Comparison of ENCODE assay signal across 8 cellular contexts in the genomic region with DNA sequence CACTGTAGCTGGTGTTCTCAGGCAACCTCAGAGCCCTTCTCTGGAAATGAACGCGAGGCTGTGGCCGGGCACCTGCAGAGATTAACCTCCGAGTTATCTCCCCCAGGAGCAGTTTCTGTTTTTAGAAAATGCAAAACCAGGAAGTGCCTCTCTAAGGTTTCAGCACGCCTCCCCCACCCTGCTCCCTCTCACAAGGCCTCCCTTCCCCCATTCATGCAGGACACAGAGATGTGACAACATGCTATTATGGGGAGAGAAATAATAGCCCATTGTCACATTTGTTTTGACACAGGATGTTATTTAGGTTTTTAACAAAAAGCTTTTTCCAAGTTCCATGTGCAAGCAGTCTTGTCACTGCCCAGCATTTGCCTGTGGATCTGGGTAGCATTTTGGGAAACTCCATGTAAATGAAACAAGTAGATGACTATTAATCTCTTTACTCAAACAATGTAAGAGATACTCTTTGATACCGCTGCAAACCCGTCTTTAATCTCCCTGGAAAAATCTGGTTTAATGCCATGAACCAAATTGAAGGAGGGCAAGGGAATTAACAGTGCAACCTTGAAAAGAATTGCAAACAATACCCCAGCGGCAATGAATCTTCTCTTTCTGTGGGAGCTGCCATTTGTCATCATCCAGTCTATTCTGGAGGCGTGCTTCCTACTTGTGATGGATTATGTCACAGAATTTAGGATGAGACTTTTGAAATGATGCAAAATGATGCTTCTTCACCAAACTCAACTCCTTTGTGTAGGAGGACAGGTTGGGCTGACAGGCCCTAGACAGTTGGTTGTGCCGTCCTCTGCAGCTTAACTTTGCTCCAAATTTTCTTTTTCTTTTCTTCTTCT.
DNase-seq lines count a peak whose midpoint lies in the region; ATAC-seq and TF ChIP-seq lines count a peak whose summit lies in the region.

No MANE protein-coding gene starts in this region.

- no peak overlapping the region for H3K4me2 ChIP-seq in PC-9

- ATAC-seq in HG02623 (IDR thresholded peaks at IDR 0.05; ENCODE audit: unreplicated experiment): peak; percentile 48

- H3F3A ChIP-seq in PC-9 (ENCODE audit: insufficient read depth, low read depth): no peaks in the 10 kb centered on the region

- intact Hi-C loops in PC-9 (cut with micrococcal nuclease; ENCODE audit: unreplicated experiment): no loop called here
- intact Hi-C loops in colonic mucosa (cut with DNase I): no loop called here

- peaks cover 4% of the 10 kb centered on the region for H3K27me3 Mint-ChIP-seq in activated CD4-positive, alpha-beta memory T cell treated with anti-CD3 and anti-CD28 coated beads, Interleukin-2, amount 10 ng/mL, durations not matched to agents 7 days and 5 days

- no peaks in the 10 kb centered on the region for H3K79me2 ChIP-seq in PC-9 (ENCODE audit: low read depth)

- peaks cover 80% of the 10 kb centered on the region for H3K27me3 ChIP-seq in PC-9 (ENCODE audit: insufficient read depth, low read depth)
- H3K27me3 ChIP-seq in colonic mucosa: no peaks in the 10 kb centered on the region

- CTCF ChIA-PET in activated CD4-positive, alpha-beta memory T cell treated with anti-CD3 and anti-CD28 coated beads, Interleukin-2, amount 10 ng/mL, durations not matched to agents 7 days and 5 days (lab: Charles Lee): interaction anchor here (0.6 to 1.8 kb wide), 5 partner anchors 8 to 116 kb away, joined by 3 to 7 read pairs (median 4); a partner anchor contains a TSS
- CTCF ChIA-PET in PC-9 (lab: Charles Lee): no interaction called here

- no peaks in the 10 kb centered on the region for H3K36me3 Mint-ChIP-seq in activated CD4-positive, alpha-beta memory T cell treated with anti-CD3 and anti-CD28 coated beads, Interleukin-2, amount 10 ng/mL, durations not matched to agents 7 days and 5 days (ENCODE audit: low read depth)

- peak overlapping the region; percentile 81 for H3K4me3 Mint-ChIP-seq in activated CD4-positive, alpha-beta memory T cell treated with anti-CD3 and anti-CD28 coated beads, Interleukin-2, amount 10 ng/mL, durations not matched to agents 7 days and 5 days

- DNase-seq in Ammon's horn (ENCODE audit: low spot score) (peak; percentile 85), iPS-NIHi11 (ENCODE audit: low spot score) (peak; percentile 46), superior temporal gyrus (ENCODE audit: extremely low spot score) (peak; percentile 90), PC-9 (no peak), colonic mucosa (no peak)
- peak; percentile 42 for DNase-seq in activated CD4-positive, alpha-beta memory T cell treated with anti-CD3 and anti-CD28 coated beads, Interleukin-2, amount 10 ng/mL, durations not matched to agents 7 days and 5 days
- DNase-seq in effector CD8-positive, alpha-beta T cell (lab: John Stamatoyannopoulos, UW): no peak

- H3K9me3 Mint-ChIP-seq in activated CD4-positive, alpha-beta memory T cell treated with anti-CD3 and anti-CD28 coated beads, Interleukin-2, amount 10 ng/mL, durations not matched to agents 7 days and 5 days: no peaks in the 10 kb centered on the region

- no peaks in the 10 kb centered on the region for H3K4me1 ChIP-seq in PC-9 (replicated peaks; ENCODE audit: insufficient read depth)
- H3K4me1 ChIP-seq in colonic mucosa: no peaks in the 10 kb centered on the region

- no peaks in the 10 kb centered on the region for H4K20me1 ChIP-seq in PC-9 (ENCODE audit: insufficient read depth)

- no peak for TF ChIP-seq CTCF in PC-9 (conservative IDR thresholded peaks at IDR 0.05)
- TF ChIP-seq CTCF in colonic mucosa (IDR thresholded peaks at IDR 0.05): no peak

- no peaks in the 10 kb centered on the region for H3K9me2 ChIP-seq in PC-9 (ENCODE audit: insufficient read depth)

- H3K27ac Mint-ChIP-seq in activated CD4-positive, alpha-beta memory T cell treated with anti-CD3 and anti-CD28 coated beads, Interleukin-2, amount 10 ng/mL, durations not matched to agents 7 days and 5 days: peak overlapping the region; percentile 66

- no peak overlapping the region for H3K9ac ChIP-seq in colonic mucosa (ENCODE audit: low read depth in 2 of 2, low read length in 2 of 2)

- POLR2A ChIA-PET in activated CD4-positive, alpha-beta memory T cell treated with anti-CD3 and anti-CD28 coated beads, Interleukin-2, amount 10 ng/mL, durations not matched to agents 7 days and 5 days (lab: Charles Lee): interaction anchor here (1.0 to 1.2 kb wide), 2 partner anchors 16 to 86 kb away, joined by 3 read pairs; a partner anchor contains a TSS
- POLR2A ChIA-PET in PC-9 (lab: Charles Lee; ENCODE audit: unreplicated experiment): no interaction called here

- H3K9me3 ChIP-seq in PC-9 (ENCODE audit: insufficient read depth, low read depth) (no peaks in the 10 kb centered on the region), colonic mucosa (no peaks in the 10 kb centered on the region)

- no TSS peak for BruUV-seq in PC-9 (replicated peaks; lab: Mats Ljungman, UMichigan)

- H3K4me3 ChIP-seq in PC-9 (no peak overlapping the region), colonic mucosa (no peak overlapping the region)

- no peak overlapping the region for H2AFZ ChIP-seq in PC-9

- H3K36me3 ChIP-seq in PC-9 (ENCODE audit: low read depth) (no peaks in the 10 kb centered on the region), colonic mucosa (no peaks in the 10 kb centered on the region)

- peaks cover 28% of the 10 kb centered on the region for H3K4me1 Mint-ChIP-seq in activated CD4-positive, alpha-beta memory T cell treated with anti-CD3 and anti-CD28 coated beads, Interleukin-2, amount 10 ng/mL, durations not matched to agents 7 days and 5 days

- H3K27ac ChIP-seq in PC-9 (no peak overlapping the region), colonic mucosa (no peak overlapping the region)

Comparison
In these comparisons a context has a peak if more than half of its experiments do, and no peak if none do; other contexts are left out.
1. DNase-seq: peak in Ammon's horn (single experiment), activated CD4-positive, alpha-beta memory T cell treated with anti-CD3 and anti-CD28 coated beads, Interleukin-2, amount 10 ng/mL, durations not matched to agents 7 days and 5 days (single experiment), iPS-NIHi11 (single experiment) and superior temporal gyrus (single experiment); none in effector CD8-positive, alpha-beta T cell (single experiment), PC-9 (0 of 2) and colonic mucosa (single experiment).